1 cellular context compared by ENCODE assay signal in genomic region chr11:13008625-13009475, GRCh38.
A peak's percentile ranks its signal among the peaks of the same experiment; 100 is the strongest.
TF ChIP-seq lines count a peak whose summit lies in the region.

Gene RASSF10 (plus strand): TSS chr11:13009316. CDS start chr11:13009577, 261 bp downstream.

TF ChIP-seq in HEK293, 187 proteins besides CTCF, POLR2A, EP300 and RAD21 (continued from another document):
- TF ChIP-seq PRDM10 (tag by site-specific recombination; IDR thresholded peaks at IDR 0.05) (no peak), MEIS1 (CRISPR knock-in tag; IDR thresholded peaks at IDR 0.05; ENCODE audit: borderline replicate concordance) (no peak), KLF16 (tag by site-specific recombination; IDR thresholded peaks at IDR 0.05) (peak; percentile 55; the same call in 1 of the 2 replicates), ZNF600 (tag by site-specific recombination; IDR thresholded peaks at IDR 0.05) (peak; percentile 27; the same call in 1 of the 2 replicates), ZNF398 (tag by site-specific recombination; IDR thresholded peaks at IDR 0.05) (no peak), KLF8 (tag by site-specific recombination; IDR thresholded peaks at IDR 0.05) (peak; percentile 24; the same call in 1 of the 2 replicates), ZNF223 (tag by site-specific recombination; IDR thresholded peaks at IDR 0.05) (no peak), ZNF513 (tag by site-specific recombination; IDR thresholded peaks at IDR 0.05) (no peak), ZBTB26 (tag by site-specific recombination; optimal IDR thresholded peaks at IDR 0.05) (peak; percentile 52), ZNF571 (tag by site-specific recombination; IDR thresholded peaks at IDR 0.05) (no peak), KLF1 (tag by site-specific recombination; IDR thresholded peaks at IDR 0.05) (peak; percentile 34; the same call in 1 of the 2 replicates)
